Comparison of ENCODE assay signal across 19 cellular contexts in genomic region chr17:73198201-73198929, GRCh38. TPM values are rescaled to one million over a fixed set of nuclear protein-coding genes. Genes with fewer than 3 reads are reported as not detected.
"Had no signal": no experiment of that assay in that cellular context is flagged by ENCODE, and none has a peak within 500 bp of the region (broad histone marks: within the 10 kb centered on the region; RNA-seq: fewer than 3 reads in every experiment).

No MANE protein-coding gene starts in this region.

- H3K27me3 Mint-ChIP-seq: naive thymus-derived CD4-positive, alpha-beta T cell had no signal

- H3K9me3 ChIP-seq: esophagus muscularis mucosa, prostate gland, SJSA1, suprapubic skin had no signal

- H3K27me3 ChIP-seq: esophagus muscularis mucosa, hepatocyte, SJSA1, suprapubic skin had no signal

- DNase-seq: activated CD4-positive, alpha-beta T cell treated with anti-CD3 and anti-CD28 coated beads for 1 hour; activated CD4-positive, alpha-beta T cell treated with anti-CD3 and anti-CD28 coated beads, Interleukin-2, amount 50 U/mL, for 4 hours; activated gamma-delta T cell treated with Interleukin-2 at 50 U/mL for 16 hours; amniotic stem cell; mammary epithelial cell; naive thymus-derived CD4-positive, alpha-beta T cell; right cardiac atrium; small intestine; stimulated activated CD4-positive, alpha-beta T cell treated with anti-CD3 and anti-CD28 coated beads, Interleukin-4, amount 100 ng/mL, for 24 hours; stimulated activated naive CD4-positive, alpha-beta T cell treated with Interleukin-2 at 50 U/mL for 16 hours; T1000 had no signal

- H3K27ac ChIP-seq: esophagus muscularis mucosa, hepatocyte, prostate gland, SJSA1, suprapubic skin had no signal

- ATAC-seq: left lobe of liver; naive thymus-derived CD4-positive, alpha-beta T cell; right cardiac atrium had no signal

RNA-seq across cellular contexts. Expression of gene SSTR2, which starts 33.6 kb away (rescaled TPM):
- total RNA-seq: glomerular endothelial cell; mammary epithelial cell; naive thymus-derived CD4-positive, alpha-beta T cell had no signal
- polyA plus RNA-seq: keratinocyte; mammary epithelial cell; naive thymus-derived CD4-positive, alpha-beta T cell had no signal
